ENCODE assay signal across 1 cellular context in genomic region chr3:164890061-164890460, GRCh38.
TF ChIP-seq lines count a peak whose summit lies in the region.

No MANE protein-coding gene starts in this region.

TF ChIP-seq in GM23338, 12 proteins besides CTCF, POLR2A, EP300 and RAD21:
- TF ChIP-seq ZNF462 (CRISPR knock-in tag; IDR thresholded peaks at IDR 0.05) (peak; percentile 46; the same call in 1 of the 2 replicates), ZNF331 (CRISPR knock-in tag; IDR thresholded peaks at IDR 0.05; ENCODE audit: low read depth) (no peak)
